Comparison of ENCODE assay signal across 11 cellular contexts in genomic region chr6:31940256-31940664, GRCh38. TPM values are rescaled to one million over a fixed set of nuclear protein-coding genes. Genes with fewer than 3 reads are reported as not detected.
DNase-seq lines count a peak whose midpoint lies in the region; ATAC-seq and TF ChIP-seq lines count a peak whose summit lies in the region.
"Had no signal": no experiment of that assay in that cellular context is flagged by ENCODE, and none has a peak within 500 bp of the region (broad histone marks: within the 10 kb centered on the region; RNA-seq: fewer than 3 reads in every experiment).

No MANE protein-coding gene starts in this region.

- peak; percentile 22 for TF ChIP-seq CTCF in endodermal cell (conservative IDR thresholded peaks at IDR 0.05)

- peaks cover 46% of the 10 kb centered on the region for H3K27me3 Mint-ChIP-seq in endodermal cell (ENCODE audit: insufficient read depth)

- H3K27ac Mint-ChIP-seq in endodermal cell, result no peak overlapping the region
- H3K27ac Mint-ChIP-seq: CD14-positive monocyte had no signal

- DNase-seq in HS-27A (ENCODE audit: low read depth) (peak; percentile 70), endodermal cell (no peak), NCI-H446 treated with DMSO at 0.1 percent for 48 hours (lab: John Stamatoyannopoulos, UW) (no peak), putamen (ENCODE audit: low spot score) (no peak)
- DNase-seq: NCI-H1930 had no signal

- peak overlapping the region; percentile 7 for H2AFZ ChIP-seq in ACC112 (ENCODE audit: low read length, unreplicated experiment)

- no peaks in the 10 kb centered on the region for H3K27me3 ChIP-seq in ACC112 (ENCODE audit: insufficient read depth, low read length)
- peaks cover 32% of the 10 kb centered on the region for H3K27me3 ChIP-seq in endodermal cell (ENCODE audit: control insufficient read depth, insufficient read depth, low read length, poor library complexity, severe bottlenecking)

- no peak overlapping the region for H3K9ac ChIP-seq in endodermal cell (ENCODE audit: extremely low read depth, low read length, poor library complexity, severe bottlenecking)

- H3K36me3 Mint-ChIP-seq in endodermal cell (ENCODE audit: low read depth), result no peaks in the 10 kb centered on the region
- H3K36me3 Mint-ChIP-seq: CD14-positive monocyte had no signal

- H3K36me3 ChIP-seq in ACC112 (ENCODE audit: insufficient read depth, low read length), result no peaks in the 10 kb centered on the region
- no peaks in the 10 kb centered on the region for H3K36me3 ChIP-seq in endodermal cell (ENCODE audit: control insufficient read depth, insufficient read depth, low read length)

- no peak overlapping the region for H3K4me3 Mint-ChIP-seq in endodermal cell
- H3K4me3 Mint-ChIP-seq: CD14-positive monocyte had no signal

- ATAC-seq in HG03095 (IDR thresholded peaks at IDR 0.05; ENCODE audit: unreplicated experiment), result no peak
- ATAC-seq: sciatic nerve had no signal

- no peaks in the 10 kb centered on the region for H3K9me3 ChIP-seq in endodermal cell (ENCODE audit: control insufficient read depth, low read length)

- H3K27ac ChIP-seq in ACC112 (ENCODE audit: low read depth, low read length) (no peak overlapping the region), endodermal cell (ENCODE audit: low read depth, low read length) (no peak overlapping the region)
- H3K27ac ChIP-seq: RWPE1, VCaP had no signal

- no peak overlapping the region for H3K4me3 ChIP-seq in ACC112 (ENCODE audit: low read depth, low read length)
- H3K4me3 ChIP-seq in endodermal cell (ENCODE audit: low read length), result no peak overlapping the region

- H3K4me1 ChIP-seq in ACC112 (ENCODE audit: control insufficient read depth, insufficient read depth, low read length, unreplicated experiment), result peaks cover 14% of the 10 kb centered on the region
- no peaks in the 10 kb centered on the region for H3K4me1 ChIP-seq in endodermal cell (ENCODE audit: control insufficient read depth, insufficient read depth, low read length)

- H3K4me1 Mint-ChIP-seq in endodermal cell, result peaks cover 2% of the 10 kb centered on the region

- H3K79me2 ChIP-seq in ACC112 (ENCODE audit: control insufficient read depth, insufficient read depth, low read length, unreplicated experiment), result no peaks in the 10 kb centered on the region

- WGBS in endodermal cell (ENCODE audit: insufficient coverage in 1 of 2, insufficient read length in 1 of 2), 2 experiments, result 26 to 64% methylated on average over 2 to 6 of the region's 6 CpGs

- H3K9me3 Mint-ChIP-seq in endodermal cell, result no peaks in the 10 kb centered on the region

RNA-seq across cellular contexts. Expression of gene CFB, which starts 5.6 kb away (rescaled TPM):
- under 1 TPM; 0.51 to 0.66 TPM for total RNA-seq in endodermal cell
- 0.57 TPM for polyA plus RNA-seq in endodermal cell (2013, experiment 1 of 2)
- 1.3 TPM for polyA plus RNA-seq in endodermal cell (2013, experiment 2 of 2)

RNA-seq across cellular contexts. Expression of gene C2, which starts 12.7 kb away (rescaled TPM):
- 1 to 10 TPM in 1 of 2 donors, under 1 TPM in 1; 0.29 to 1.0 TPM for total RNA-seq in endodermal cell
- 0.89 TPM for polyA plus RNA-seq in endodermal cell (2013, experiment 1 of 2)
- 0.70 TPM for polyA plus RNA-seq in endodermal cell (2013, experiment 2 of 2)

RNA-seq across cellular contexts. Expression of gene NELFE, which starts 18.5 kb away (rescaled TPM):
- 100 to 1,000 TPM in 1 of 2 donors, 10 to 100 TPM in 1; 90.3 to 132 TPM for total RNA-seq in endodermal cell
- 105 TPM for polyA plus RNA-seq in endodermal cell (2013, experiment 1 of 2)
- 103 TPM for polyA plus RNA-seq in endodermal cell (2013, experiment 2 of 2)

RNA-seq across cellular contexts. Expression of gene SKIC2, which starts 18.7 kb away (rescaled TPM):
- 100 to 1,000 TPM in 1 of 2 donors, 10 to 100 TPM in 1; 95.8 to 103 TPM for total RNA-seq in endodermal cell
- polyA plus RNA-seq in endodermal cell (2013, experiment 1 of 2), result 54.5 TPM
- 45.0 TPM for polyA plus RNA-seq in endodermal cell (2013, experiment 2 of 2)

RNA-seq across cellular contexts. Expression of gene DXO, which starts 31.7 kb away (rescaled TPM):
- 10 to 100 TPM; 19.2 to 22.3 TPM for total RNA-seq in endodermal cell
- polyA plus RNA-seq in endodermal cell (2013, experiment 1 of 2), result 17.5 TPM
- polyA plus RNA-seq in endodermal cell (2013, experiment 2 of 2), result 15.3 TPM
